In the genomic region with DNA sequence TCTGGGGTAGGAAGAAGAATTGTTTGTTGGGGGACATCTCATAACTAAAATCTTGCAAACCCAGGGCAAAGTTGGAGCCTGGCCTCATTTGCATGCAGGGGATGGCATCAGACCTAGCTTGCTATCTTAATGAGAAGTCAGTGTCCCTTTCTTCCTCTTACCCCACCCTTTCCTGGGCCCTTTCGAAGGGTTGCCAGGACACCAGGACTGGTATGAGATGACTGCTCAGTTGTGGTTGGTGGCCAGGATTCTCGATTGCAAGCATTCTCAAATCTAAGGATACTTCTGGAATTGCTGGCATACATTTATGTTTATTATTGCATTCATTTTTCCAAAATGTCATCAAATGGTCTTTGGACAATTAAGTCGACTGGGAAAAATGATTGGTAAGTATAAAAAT, we compare ENCODE assay signal across 19 cellular contexts.
DNase-seq lines count a peak whose midpoint lies in the region; FAIRE-seq and TF ChIP-seq lines count a peak whose summit lies in the region.
"Had no signal": no experiment of that assay in that cellular context is flagged by ENCODE, and none has a peak within 500 bp of the region (broad histone marks: within the 10 kb centered on the region; RNA-seq: fewer than 3 reads in every experiment).

No MANE protein-coding gene starts in this region.

- peak; percentile 28 for DNase-seq in AG20443 (ENCODE audit: low spot score)
- DNase-seq in M059J (ENCODE audit: low read depth) = peak; percentile 56
- no peak for DNase-seq in astrocyte (ENCODE audit: low read depth)
- peak; percentile 71 for DNase-seq in myocyte (ENCODE audit: low read depth)
- no peak for DNase-seq in stimulated activated CD4-positive, alpha-beta T cell treated with anti-CD3 and anti-CD28 coated beads, Interleukin-2, amount 100 ng/mL, for 24 hours
- no peak for DNase-seq in Peyer's patch
- no peak for DNase-seq in cerebellar nuclear complex (lab: John Stamatoyannopoulos, UW)
- DNase-seq in NCI-H187 (lab: John Stamatoyannopoulos, UW) = no peak
- DNase-seq: DMS79, H7, Karpas-422, MM.1S, NCI-H1092 treated with DMSO at 0.1 percent for 48 hours, NCI-H2227 treated with DMSO at 0.1 percent for 48 hours, NCI-H510A treated with DMSO at 0.1 percent for 48 hours, NCI-H82 had no signal

- FAIRE-seq in astrocyte (lab: Jason Lieb, UNC) = peak; percentile 92
- FAIRE-seq: A204.1 had no signal

- H4K20me1 ChIP-seq in astrocyte (ENCODE audit: insufficient read depth, low read length) = no peaks in the 10 kb centered on the region

- no peaks in the 10 kb centered on the region for H3K9me3 Mint-ChIP-seq in astrocyte (ENCODE audit: unreplicated experiment)
- H3K9me3 Mint-ChIP-seq: IgD-negative memory B cell had no signal

- H3K4me3 ChIP-seq in astrocyte (ENCODE audit: insufficient read depth, low read depth, low read length) (no peak overlapping the region), Peyer's patch (no peak overlapping the region)

- no peak overlapping the region for H3K4me3 Mint-ChIP-seq in astrocyte (ENCODE audit: unreplicated experiment)
- H3K4me3 Mint-ChIP-seq: IgD-negative memory B cell had no signal

- no peaks in the 10 kb centered on the region for H3K27me3 Mint-ChIP-seq in astrocyte (ENCODE audit: low read depth, unreplicated experiment)
- H3K27me3 Mint-ChIP-seq: IgD-negative memory B cell had no signal

- no peak overlapping the region for H3K9ac ChIP-seq in astrocyte (ENCODE audit: low read length)

- H2AFZ ChIP-seq in astrocyte (ENCODE audit: low read depth, low read length) = no peak overlapping the region

- H3K4me1 Mint-ChIP-seq in astrocyte (ENCODE audit: low read depth, unreplicated experiment) = peaks cover 18% of the 10 kb centered on the region

- no peak for TF ChIP-seq CTCF in astrocyte (IDR thresholded peaks at IDR 0.05; ENCODE audit: insufficient read depth, low read depth, low read length)
- no peak for TF ChIP-seq CTCF in Peyer's patch (IDR thresholded peaks at IDR 0.05)

- H3K9me3 ChIP-seq in astrocyte (ENCODE audit: insufficient read depth, low read depth, low read length) = no peaks in the 10 kb centered on the region
- no peaks in the 10 kb centered on the region for H3K9me3 ChIP-seq in Peyer's patch

- H3K27me3 ChIP-seq in astrocyte (ENCODE audit: insufficient read depth, low read length) = no peaks in the 10 kb centered on the region
- H3K27me3 ChIP-seq in Peyer's patch = no peaks in the 10 kb centered on the region

- H3K4me2 ChIP-seq in astrocyte (ENCODE audit: low read length) = no peak overlapping the region

- H3K4me1 ChIP-seq in astrocyte (ENCODE audit: insufficient read depth, low read length) (peaks cover 20% of the 10 kb centered on the region), Peyer's patch (no peaks in the 10 kb centered on the region)

- H3K36me3 ChIP-seq in astrocyte (ENCODE audit: insufficient read depth, low read length) (no peaks in the 10 kb centered on the region), Peyer's patch (no peaks in the 10 kb centered on the region)

- H3K36me3 Mint-ChIP-seq in astrocyte (ENCODE audit: low read depth, unreplicated experiment) = no peaks in the 10 kb centered on the region
- H3K36me3 Mint-ChIP-seq: IgD-negative memory B cell had no signal

- H3K79me2 ChIP-seq in astrocyte (ENCODE audit: insufficient read depth, low read length) = no peaks in the 10 kb centered on the region

- H3K27ac ChIP-seq in astrocyte (ENCODE audit: low read depth, low read length) = no peak overlapping the region
- no peak overlapping the region for H3K27ac ChIP-seq in Peyer's patch
- H3K27ac ChIP-seq: C4-2B had no signal

- H3K27ac Mint-ChIP-seq in astrocyte (ENCODE audit: unreplicated experiment) = no peak overlapping the region
- H3K27ac Mint-ChIP-seq: IgD-negative memory B cell had no signal

- no peak for TF ChIP-seq POLR2A in Peyer's patch (IDR thresholded peaks at IDR 0.05)

Comparison
In these comparisons a context has a peak if more than half of its experiments do, and no peak if none do; other contexts are left out.
1. DNase-seq: peak in AG20443 (single experiment), M059J (single experiment) and myocyte (single experiment); none in astrocyte (single experiment), stimulated activated CD4-positive, alpha-beta T cell treated with anti-CD3 and anti-CD28 coated beads, Interleukin-2, amount 100 ng/mL, for 24 hours (0 of 2), Peyer's patch (0 of 3), cerebellar nuclear complex (0 of 2) and NCI-H187 (0 of 2).